ENCODE assay signal across 8 cellular contexts in the genomic region with DNA sequence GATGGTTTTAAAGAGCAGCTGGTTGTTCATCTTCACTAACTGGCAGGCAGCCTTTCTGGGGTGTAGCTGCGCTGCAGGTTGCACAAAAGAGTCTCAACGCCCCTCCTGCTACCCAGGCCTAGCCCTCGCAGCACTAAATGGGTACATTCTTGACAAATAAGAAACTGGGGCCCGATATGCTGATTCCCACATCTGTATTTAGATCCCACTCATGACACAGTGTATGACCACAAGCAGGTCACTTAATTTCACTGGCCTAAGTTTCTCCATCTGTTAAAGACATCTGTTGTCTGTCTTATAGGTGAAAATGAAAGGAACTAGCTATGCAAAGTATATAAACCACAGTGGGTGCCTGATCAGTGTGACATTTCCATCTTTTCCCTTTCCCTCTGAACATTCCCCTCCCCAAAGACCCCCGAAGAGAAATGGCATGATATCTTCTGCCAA.
DNase-seq lines count a peak whose midpoint lies in the region; ATAC-seq, FAIRE-seq and TF ChIP-seq lines count a peak whose summit lies in the region.

No MANE protein-coding gene starts in this region.

- no peak for FAIRE-seq in frontal cortex (lab: Jason Lieb, UNC)

- BruUV-seq in mammary epithelial cell (replicated peaks; lab: Mats Ljungman, UMichigan) = no TSS peak

- no peak overlapping the region for H2AFZ ChIP-seq in mammary epithelial cell (ENCODE audit: low read depth, low read length)

- WGBS in mammary epithelial cell (ENCODE audit: low coverage, missing lambda C conversion rate) = 99% methylated on average over 5 of the region's 5 CpGs

- CTCF ChIA-PET in mammary epithelial cell (lab: Charles Lee; ENCODE audit: low non-redundant PET) = no interaction called here

- peaks cover 94% of the 10 kb centered on the region for H3K79me2 ChIP-seq in mammary epithelial cell (ENCODE audit: insufficient read depth, low read length)

- H3K4me2 ChIP-seq in mammary epithelial cell (ENCODE audit: insufficient read depth, low read depth, low read length) = no peak overlapping the region

- intact Hi-C loops in mammary epithelial cell (cut with micrococcal nuclease) = no loop called here

- H3K9ac ChIP-seq in mammary epithelial cell (ENCODE audit: insufficient read depth, low read length) = no peak overlapping the region

- no peak for TF ChIP-seq CTCF in mammary epithelial cell (conservative IDR thresholded peaks at IDR 0.05 in 1 of 2, IDR thresholded peaks at IDR 0.05 in 1 of 2; ENCODE audit: extremely low read depth in 1 of 2, insufficient read depth in 1 of 2, low read depth in 1 of 2, low read length in 2 of 2)

- H4K20me1 ChIP-seq in mammary epithelial cell (ENCODE audit: insufficient read depth, low read length) = no peaks in the 10 kb centered on the region

- peak; percentile 83 for DNase-seq in DMS 273 treated with DMSO at 0.1 percent for 48 hours (lab: John Stamatoyannopoulos, UW)
- DNase-seq in mammary epithelial cell = no peak
- DNase-seq in epidermal melanocyte (ENCODE audit: insufficient read length, low spot score) = no peak
- DNase-seq in EL = no peak
- DNase-seq in nucleus accumbens (lab: John Stamatoyannopoulos, UW) = no peak
- DNase-seq in frontal cortex (ENCODE audit: low spot score in 2 of 2) = no peak

- H3K27me3 ChIP-seq in mammary epithelial cell (ENCODE audit: insufficient read depth, low read length) = no peaks in the 10 kb centered on the region

- no peak overlapping the region for H3K4me3 ChIP-seq in mammary epithelial cell (replicated peaks in 1 of 3; ENCODE audit: insufficient read depth in 1 of 3, low read depth in 2 of 3, low read length in 3 of 3)

- H3K36me3 ChIP-seq in mammary epithelial cell (ENCODE audit: insufficient read depth, low read length) = no peaks in the 10 kb centered on the region

- H3K9me3 ChIP-seq in mammary epithelial cell (replicated peaks; ENCODE audit: insufficient read depth, low read length) = peaks cover 13% of the 10 kb centered on the region

- dilution Hi-C loops in mammary epithelial cell (cut with HindIII; ENCODE audit: low sequenced_read_pairs) = no loop called here

- peaks cover 42% of the 10 kb centered on the region for H3K4me1 ChIP-seq in mammary epithelial cell (ENCODE audit: insufficient read depth, low read length)

- in situ Hi-C loops in mammary epithelial cell (cut with MboI; ENCODE audit: low sequenced_read_pairs in 2 of 2) = no loop called here

- peak overlapping the region; percentile 59 for H3K27ac ChIP-seq in mammary epithelial cell (ENCODE audit: insufficient read depth, low read depth, low read length)

- peak; percentile 40 for ATAC-seq in GM19468 (IDR thresholded peaks at IDR 0.05; ENCODE audit: extremely low read depth, unreplicated experiment)
- peak; percentile 85 for ATAC-seq in HG03095 (IDR thresholded peaks at IDR 0.05; ENCODE audit: unreplicated experiment)
